In genomic region chr9:106616026-106616425, GRCh38 we compare ENCODE assay signal across 26 cellular contexts.
DNase-seq lines count a peak whose midpoint lies in the region; ATAC-seq, FAIRE-seq and TF ChIP-seq lines count a peak whose summit lies in the region.
"Had no signal": no experiment of that assay in that cellular context is flagged by ENCODE, and none has a peak within 500 bp of the region (broad histone marks: within the 10 kb centered on the region; RNA-seq: fewer than 3 reads in every experiment).

No MANE protein-coding gene starts in this region.

- POLR2A ChIA-PET in H1 (lab: Charles Lee; ENCODE audit: partially characterized antibody): interaction anchor here (1.4 kb wide), 1 partner anchor 248 kb away, joined by 3 read pairs; no protein-coding TSS in a partner anchor

- no peak overlapping the region for H2BK5ac ChIP-seq in H1 (ENCODE audit: low read depth, low read length)

- no peak overlapping the region for H4K5ac ChIP-seq in H1 (ENCODE audit: insufficient read length, low read depth, low read length)

- peak; percentile 56 for ATAC-seq in left ventricle myocardium superior
- no peak for ATAC-seq in Right ventricle myocardium superior (ENCODE audit: poor library complexity)
- ATAC-seq: GM12878, Right ventricle myocardium inferior had no signal

- no peak for FAIRE-seq in H1 (lab: Jason Lieb, UNC)
- no peak for FAIRE-seq in frontal cortex (lab: Jason Lieb, UNC)
- FAIRE-seq: A204.1, G401.6, GM12878 had no signal

- H3K27ac ChIP-seq in H1 (ENCODE audit: low read depth, low read length): no peak overlapping the region
- H3K27ac ChIP-seq: KMS-11, PC-9, SJSA1 had no signal

- H3K9ac ChIP-seq in H1 (replicated peaks in 1 of 4; ENCODE audit: extremely low read depth in 1 of 4, low read depth in 3 of 4, low read length in 3 of 4): no peak overlapping the region
- H3K9ac ChIP-seq: KMS-11 had no signal

- no peaks in the 10 kb centered on the region for H3K36me3 ChIP-seq in H1 (ENCODE audit: control insufficient read depth in 2 of 4, insufficient read depth in 4 of 4, low read length in 3 of 4)
- H3K36me3 ChIP-seq: SJSA1 had no signal

- H2BK12ac ChIP-seq in H1 (ENCODE audit: low read depth, low read length): no peak overlapping the region

- no peaks in the 10 kb centered on the region for H3K9me3 ChIP-seq in H1 (ENCODE audit: insufficient read depth in 2 of 2, low read depth in 1 of 2, low read length in 1 of 2)
- H3K9me3 ChIP-seq: SJSA1 had no signal

- TF ChIP-seq EP300 in H1 (IDR thresholded peaks at IDR 0.05; ENCODE audit: borderline replicate concordance in 1 of 2, low read depth in 2 of 2, low read length in 2 of 2): no peak

- 0 out of 2 replicates have a peak overlapping the region, but pooled peaks have one; percentile 33 for H2AFZ ChIP-seq in H1 (ENCODE audit: low read length)
- H2AFZ ChIP-seq: PC-9 had no signal

- no peaks in the 10 kb centered on the region for H4K20me1 ChIP-seq in H1 (replicated peaks in 1 of 2; ENCODE audit: control insufficient read depth in 1 of 2, insufficient read depth in 2 of 2, low read length in 2 of 2)

- H3K4ac ChIP-seq in H1 (replicated peaks; ENCODE audit: insufficient read length, low read depth, low read length): no peak overlapping the region

- H3K27me3 ChIP-seq in H1 (replicated peaks in 1 of 4; ENCODE audit: control insufficient read depth in 3 of 4, extremely low read depth in 1 of 4, insufficient read depth in 3 of 4, low read length in 3 of 4): no peaks in the 10 kb centered on the region; a peak in 2 of 7 replicates
- H3K27me3 ChIP-seq: SJSA1 had no signal

- no peak overlapping the region for H2BK20ac ChIP-seq in H1 (ENCODE audit: low read length)

- DNase-seq in left ventricle myocardium superior (no peak), Right ventricle myocardium superior (no peak), H1 (ENCODE audit: low read depth in 1 of 2, low spot score in 2 of 2) (no peak), pons (ENCODE audit: low spot score) (peak; percentile 49), GF-D8 (lab: John Stamatoyannopoulos, UW) (no peak), DMS53 (lab: John Stamatoyannopoulos, UW) (no peak), frontal cortex (ENCODE audit: low spot score in 2 of 2) (no peak)
- DNase-seq: CD4-positive, alpha-beta memory T cell; COR-L47; GOT3; HCEC 1CT; MM.1S; NCI-H1048; NCI-H1436; NCI-H187; NCI-H2081 treated with DMSO at 0.1 percent for 48 hours; NCI-H446; NCI-H524 treated with DMSO at 0.1 percent for 48 hours; NCI-H774; PC-9 had no signal

- no peak overlapping the region for H4K91ac ChIP-seq in H1 (replicated peaks; ENCODE audit: insufficient read length, low read length)

- H3K4me1 ChIP-seq in H1 (replicated peaks in 1 of 4; ENCODE audit: control insufficient read depth in 3 of 4, insufficient read depth in 4 of 4, low read length in 3 of 4): peaks cover 3 to 14% (median 5%) of the 10 kb centered on the region in 4 experiments
- H3K4me1 ChIP-seq: SJSA1 had no signal

- no peak overlapping the region for H3K18ac ChIP-seq in H1 (ENCODE audit: extremely low read depth, low read length)

- no peak overlapping the region for H2BK15ac ChIP-seq in H1 (ENCODE audit: low read length)

- H4K8ac ChIP-seq in H1 (ENCODE audit: extremely low read depth, insufficient read depth, low read length): no peak overlapping the region

- intact Hi-C loops in left ventricle myocardium superior (cut with micrococcal nuclease): no loop called here
- intact Hi-C loops in Right ventricle myocardium superior (cut with DNase I): no loop called here

- no peak for TF ChIP-seq CTCF in H1 (IDR thresholded peaks at IDR 0.05; ENCODE audit: control extremely low read depth in 1 of 3, insufficient read depth in 1 of 3, low read depth in 1 of 3, low read length in 3 of 3)

- H3K23me2 ChIP-seq in H1 (ENCODE audit: low read depth, low read length): no peaks in the 10 kb centered on the region

- H2AK5ac ChIP-seq in H1 (ENCODE audit: low read depth, low read length): no peak overlapping the region

- H2BK120ac ChIP-seq in H1 (replicated peaks; ENCODE audit: low read depth, low read length): no peak overlapping the region

- no peak for TF ChIP-seq RAD21 in H1 (IDR thresholded peaks at IDR 0.05 in 1 of 2, conservative IDR thresholded peaks at IDR 0.05 in 1 of 2; ENCODE audit: low read depth in 2 of 2, low read length in 2 of 2)

- H3K4me2 ChIP-seq in H1 (ENCODE audit: insufficient read depth in 1 of 2, low read depth in 2 of 2, low read length in 2 of 2): no peak overlapping the region
- H3K4me2 ChIP-seq: KMS-11, PC-9 had no signal

- H3K79me2 ChIP-seq in H1 (ENCODE audit: control insufficient read depth in 1 of 2, insufficient read depth in 2 of 2, low read length in 2 of 2): no peaks in the 10 kb centered on the region

- H3K4me3 ChIP-seq in H1 (ENCODE audit: extremely low read depth in 1 of 4, insufficient read depth in 2 of 4, low read depth in 3 of 4, low read length in 4 of 4): no peak overlapping the region
- H3K4me3 ChIP-seq: GM12878, PC-9, SJSA1 had no signal

- no peak overlapping the region for H3K14ac ChIP-seq in H1 (ENCODE audit: insufficient read length)

- 91% methylated on average over 6 of the region's 6 CpGs; no CpG with 5 or more reads in 1 of the 2 experiments for WGBS in H1 (ENCODE audit: extremely low coverage in 1 of 2, insufficient coverage in 1 of 2, insufficient read length in 1 of 2, insufficient replicate concordance in 2 of 2, low coverage in 1 of 2, low lambda C conversion rate in 2 of 2, missing lambda C conversion rate in 1 of 2), 2 experiments

- H3K56ac ChIP-seq in H1 (replicated peaks; ENCODE audit: insufficient read length, low read depth, low read length): no peak overlapping the region

- H3K79me1 ChIP-seq in H1 (ENCODE audit: low read depth, low read length): no peaks in the 10 kb centered on the region

- H3K23ac ChIP-seq in H1 (ENCODE audit: insufficient read length): no peak overlapping the region

- TF ChIP-seq POLR2A in H1 (IDR thresholded peaks at IDR 0.05; ENCODE audit: control extremely low read depth in 1 of 2, low read depth in 2 of 2, low read length in 2 of 2): no peak

- CTCF ChIA-PET in H1 (lab: Charles Lee; ENCODE audit: partially characterized antibody): no interaction called here

TF ChIP-seq in H1, 55 proteins besides CTCF, POLR2A, EP300 and RAD21:
- no peak for TF ChIP-seq POU5F1 (IDR thresholded peaks at IDR 0.05; ENCODE audit: low read depth, low read length)
- no peak for TF ChIP-seq TAF7 (optimal IDR thresholded peaks at IDR 0.05; ENCODE audit: borderline replicate concordance, low read depth, low read length)
- no peak for TF ChIP-seq NANOG (IDR thresholded peaks at IDR 0.05; ENCODE audit: insufficient read depth, low read depth, low read length, poor library complexity, severe bottlenecking)
- TF ChIP-seq KDM1A (IDR thresholded peaks at IDR 0.05; ENCODE audit: borderline replicate concordance, low read length): no peak
- no peak for TF ChIP-seq SP4 (IDR thresholded peaks at IDR 0.05; ENCODE audit: low read length)
- TF ChIP-seq JUN (IDR thresholded peaks at IDR 0.05; ENCODE audit: low read depth, low read length): no peak
- no peak for TF ChIP-seq RNF2 (IDR thresholded peaks at IDR 0.05; ENCODE audit: borderline replicate concordance, low read depth, low read length, missing control alignments, poor library complexity, severe bottlenecking)
- TF ChIP-seq TBP (IDR thresholded peaks at IDR 0.05; ENCODE audit: low read depth, low read length): no peak
- no peak for TF ChIP-seq EZH2 (IDR thresholded peaks at IDR 0.05; ENCODE audit: low read depth, low read length, severe bottlenecking)
- TF ChIP-seq POLR2AphosphoS5 (IDR thresholded peaks at IDR 0.05; ENCODE audit: low read depth, low read length): no peak
